ENCODE assay signal across 35 cellular contexts in genomic region chr15:74742422-74742821, GRCh38. TPM values are rescaled to one million over a fixed set of nuclear protein-coding genes. Genes with fewer than 3 reads are reported as not detected.
"Had no signal": no experiment of that assay in that cellular context is flagged by ENCODE, and none has a peak within 500 bp of the region (broad histone marks: within the 10 kb centered on the region; RNA-seq: fewer than 3 reads in every experiment).

No MANE protein-coding gene starts in this region.

- H3K36me3 ChIP-seq: heart left ventricle, left ventricle myocardium inferior, pancreas, prostate gland, suprapubic skin, thoracic aorta, tibial artery, upper lobe of right lung had no signal

- H3K4me1 Mint-ChIP-seq: immature natural killer cell; mesothelial cell of epicardium; nephron; stimulated activated effector memory CD8-positive, alpha-beta T cell treated with anti-CD3 and anti-CD28 coated beads, Interleukin-12 subunit alpha, Interleukin-12 subunit beta, amount 100 ng/mL, for 72 hours had no signal

- H3K4me3 Mint-ChIP-seq: immature natural killer cell; mesothelial cell of epicardium; naive B cell; nephron; neural crest cell; stimulated activated effector memory CD8-positive, alpha-beta T cell treated with anti-CD3 and anti-CD28 coated beads, Interleukin-12 subunit alpha, Interleukin-12 subunit beta, amount 100 ng/mL, for 72 hours had no signal

- H3K27ac ChIP-seq: heart left ventricle, left ventricle myocardium inferior, pancreas, prostate gland, skin epidermis, suprapubic skin, thoracic aorta, tibial artery, upper lobe of right lung had no signal

- H3K4me1 ChIP-seq: heart left ventricle, left ventricle myocardium inferior, pancreas, prostate gland, suprapubic skin, tibial artery had no signal

- ATAC-seq: heart left ventricle; pancreas; right cardiac atrium; sciatic nerve; stimulated activated effector memory CD8-positive, alpha-beta T cell treated with anti-CD3 and anti-CD28 coated beads, Interleukin-12 subunit alpha, Interleukin-12 subunit beta, amount 100 ng/mL, for 72 hours; upper lobe of right lung had no signal

- H3K36me3 Mint-ChIP-seq: immature natural killer cell; mesothelial cell of epicardium; stimulated activated effector memory CD8-positive, alpha-beta T cell treated with anti-CD3 and anti-CD28 coated beads, Interleukin-12 subunit alpha, Interleukin-12 subunit beta, amount 100 ng/mL, for 72 hours had no signal

- H3K9me3 ChIP-seq: pancreas, prostate gland, suprapubic skin, upper lobe of right lung had no signal

- H3K27me3 ChIP-seq: pancreas, upper lobe of right lung had no signal

- H3K27ac Mint-ChIP-seq: immature natural killer cell; mesothelial cell of epicardium; nephron; stimulated activated effector memory CD8-positive, alpha-beta T cell treated with anti-CD3 and anti-CD28 coated beads, Interleukin-12 subunit alpha, Interleukin-12 subunit beta, amount 100 ng/mL, for 72 hours had no signal

- DNase-seq: heart left ventricle; hypothalamus; immature natural killer cell; islet precursor cell; left ventricle myocardium inferior; mesendoderm; naive B cell; nucleus accumbens; pancreas; retina; right cardiac atrium; stimulated activated CD4-positive, alpha-beta T cell treated with anti-CD3 and anti-CD28 coated beads, Interleukin-12 subunit alpha, Interleukin-12 subunit beta, amount 100 ng/mL, for 4 hours; stimulated activated CD4-positive, alpha-beta T cell treated with anti-CD3 and anti-CD28 coated beads, Interleukin-15, amount 100 ng/mL, for 24 hours; stimulated activated CD4-positive, alpha-beta T cell treated with anti-CD3 and anti-CD28 coated beads, Interleukin-2, amount 100 ng/mL, for 24 hours; stimulated activated CD4-positive, alpha-beta T cell treated with anti-CD3 and anti-CD28 coated beads, Interleukin-4, amount 100 ng/mL, for 24 hours; stimulated activated naive CD4-positive, alpha-beta T cell treated with Interleukin-2 at 50 U/mL for 16 hours; tibial artery; trophoblast cell; upper lobe of right lung had no signal

- FAIRE-seq: pancreas, urothelium cell line had no signal

- H3K9me3 Mint-ChIP-seq: immature natural killer cell had no signal

- H3K4me3 ChIP-seq: heart left ventricle, left ventricle myocardium inferior, lung, pancreas, prostate gland, skin epidermis, suprapubic skin, thoracic aorta, tibial artery, upper lobe of right lung had no signal

RNA-seq across cellular contexts. Expression of gene CYP1A2, which starts 6.2 kb away (rescaled TPM):
- total RNA-seq: heart left ventricle, kidney epithelial cell, left ventricle myocardium inferior, lower leg skin, mesothelial cell of epicardium, mononuclear cell, neural crest cell, osteoblast, right cardiac atrium, sciatic nerve, subcutaneous adipose tissue, suprapubic skin, thoracic aorta had no signal
- polyA plus RNA-seq: heart left ventricle, immature natural killer cell, pancreas had no signal

RNA-seq across cellular contexts. Expression of gene CYP1A1, which starts 17.1 kb away (rescaled TPM):
- total RNA-seq: mononuclear cell had no signal
- polyA plus RNA-seq: immature natural killer cell had no signal
